32 cellular contexts compared by ENCODE assay signal in the genomic region with DNA sequence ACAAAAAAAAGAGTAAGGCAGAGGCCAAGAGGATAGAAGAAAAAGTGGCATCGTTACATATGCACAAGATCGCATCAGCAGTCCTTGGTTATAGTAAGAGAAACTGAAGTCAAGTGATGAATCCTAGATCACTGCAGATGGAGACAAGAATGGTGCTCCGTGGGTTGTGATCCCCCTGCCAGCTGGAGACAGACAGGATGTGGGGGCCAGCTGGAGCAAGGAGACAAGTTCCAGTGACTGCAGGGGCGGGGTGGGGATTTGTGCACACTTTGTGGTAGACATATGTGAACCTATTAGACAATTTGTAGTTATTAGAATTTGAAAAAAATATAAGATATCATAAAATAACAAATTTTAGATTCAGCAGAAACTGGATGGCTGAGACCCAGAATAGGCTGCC.
"Had no signal": no experiment of that assay in that cellular context is flagged by ENCODE, and none has a peak within 500 bp of the region (broad histone marks: within the 10 kb centered on the region; RNA-seq: fewer than 3 reads in every experiment).

No MANE protein-coding gene starts in this region.

- H3K36me3 ChIP-seq: MG63 had no signal

- DNase-seq: Karpas-422, Kasumi-1, MG63, MM.1S, MV-4-11, NCI-H1048, NCI-H1092, NCI-H1092 treated with DMSO at 0.1 percent for 48 hours, NCI-H1105, NCI-H1105 treated with DMSO at 0.1 percent for 48 hours, NCI-H1417, NCI-H1417 treated with DMSO at 0.1 percent for 48 hours, NCI-H1436, NCI-H1436 treated with DMSO at 0.1 percent for 48 hours, NCI-H146, NCI-H1694, NCI-H1694 treated with DMSO at 0.1 percent for 48 hours, NCI-H187, NCI-H187 treated with DMSO at 0.1 percent for 48 hours, NCI-H1930, NCI-H2029, NCI-H2029 treated with DMSO at 0.1 percent for 48 hours, NCI-H2081, NCI-H2081 treated with DMSO at 0.1 percent for 48 hours, NCI-H2107, NCI-H2227 treated with DMSO at 0.1 percent for 48 hours, NCI-H226, NCI-H345, NCI-H446, NCI-H446 treated with DMSO at 0.1 percent for 48 hours, NCI-H510A, NCI-H510A treated with DMSO at 0.1 percent for 48 hours had no signal

- H3K4me3 ChIP-seq: MG63 had no signal

- H3K9me3 ChIP-seq: MG63 had no signal
